Comparison of ENCODE assay signal across 8 cellular contexts in genomic region chr1:184050631-184051030, GRCh38. TPM values are rescaled to one million over a fixed set of nuclear protein-coding genes. Genes with fewer than 3 reads are reported as not detected.
DNase-seq lines count a peak whose midpoint lies in the region; ATAC-seq, FAIRE-seq and TF ChIP-seq lines count a peak whose summit lies in the region.

No MANE protein-coding gene starts in this region.

- H3K4me1 ChIP-seq in right lobe of liver: peaks cover 0 to 16% (median 0%) of the 10 kb centered on the region in 4 donors

- DNase-seq in activated naive CD4-positive, alpha-beta T cell treated with anti-CD3 and anti-CD28 coated beads, Interleukin-2, amount 50 U/mL, for 16 hours: no peak
- no peak for DNase-seq in activated naive CD8-positive, alpha-beta T cell treated with anti-CD3 and anti-CD28 coated beads for 36 hours
- DNase-seq in right lobe of liver (no peak), type B pancreatic cell (ENCODE audit: extremely low spot score, unreplicated experiment) (no peak), inferior parietal cortex (ENCODE audit: extremely low spot score) (no peak), HTR-8/SVneo (ENCODE audit: insufficient read length, low spot score) (no peak)
- DNase-seq in stimulated activated CD4-positive, alpha-beta T cell treated with anti-CD3 and anti-CD28 coated beads, Interleukin-12 subunit alpha, Interleukin-12 subunit beta, amount 100 ng/mL, for 4 hours: no peak

- no peak for TF ChIP-seq POLR2A in right lobe of liver (IDR thresholded peaks at IDR 0.05)

- no peaks in the 10 kb centered on the region for H3K27me3 ChIP-seq in right lobe of liver

- H3K9me3 Mint-ChIP-seq in activated naive CD4-positive, alpha-beta T cell treated with anti-CD3 and anti-CD28 coated beads, Interleukin-2, amount 50 U/mL, for 24 hours: peaks cover 4% of the 10 kb centered on the region
- peaks cover 2% of the 10 kb centered on the region for H3K9me3 Mint-ChIP-seq in activated naive CD8-positive, alpha-beta T cell treated with anti-CD3 and anti-CD28 coated beads for 36 hours
- no peaks in the 10 kb centered on the region for H3K9me3 Mint-ChIP-seq in type B pancreatic cell

- intact Hi-C loops in right lobe of liver (cut with DNase I): no loop called here

- TF ChIP-seq CTCF in right lobe of liver (IDR thresholded peaks at IDR 0.05) (no peak), type B pancreatic cell (conservative IDR thresholded peaks at IDR 0.05) (no peak)

- H3K27ac Mint-ChIP-seq in activated naive CD4-positive, alpha-beta T cell treated with anti-CD3 and anti-CD28 coated beads, Interleukin-2, amount 50 U/mL, for 24 hours: peak overlapping the region; percentile 100
- H3K27ac Mint-ChIP-seq in activated naive CD8-positive, alpha-beta T cell treated with anti-CD3 and anti-CD28 coated beads for 36 hours: peak overlapping the region; percentile 99
- H3K27ac Mint-ChIP-seq in type B pancreatic cell: peak overlapping the region; percentile 97

- FAIRE-seq in HTR-8/SVneo (lab: Jason Lieb, UNC): no peak

- H3K4me3 ChIP-seq in right lobe of liver: peak overlapping the region in 2 of 3 donors; percentile 77 to 95

- peaks cover 11% of the 10 kb centered on the region for H3K36me3 Mint-ChIP-seq in activated naive CD4-positive, alpha-beta T cell treated with anti-CD3 and anti-CD28 coated beads, Interleukin-2, amount 50 U/mL, for 24 hours
- H3K36me3 Mint-ChIP-seq in activated naive CD8-positive, alpha-beta T cell treated with anti-CD3 and anti-CD28 coated beads for 36 hours: peaks cover 29% of the 10 kb centered on the region
- H3K36me3 Mint-ChIP-seq in type B pancreatic cell: peaks cover 7% of the 10 kb centered on the region

- H3K9me3 ChIP-seq in right lobe of liver: no peaks in the 10 kb centered on the region

- peaks cover 0 to 7% (median 0%) of the 10 kb centered on the region in 4 donors for H3K36me3 ChIP-seq in right lobe of liver

- H3K27me3 Mint-ChIP-seq in activated naive CD4-positive, alpha-beta T cell treated with anti-CD3 and anti-CD28 coated beads, Interleukin-2, amount 50 U/mL, for 24 hours: peaks cover 12% of the 10 kb centered on the region
- peaks cover 30% of the 10 kb centered on the region for H3K27me3 Mint-ChIP-seq in activated naive CD8-positive, alpha-beta T cell treated with anti-CD3 and anti-CD28 coated beads for 36 hours
- H3K27me3 Mint-ChIP-seq in type B pancreatic cell: peaks cover 9% of the 10 kb centered on the region

- H3K4me3 Mint-ChIP-seq in activated naive CD4-positive, alpha-beta T cell treated with anti-CD3 and anti-CD28 coated beads, Interleukin-2, amount 50 U/mL, for 24 hours: peak overlapping the region; percentile 98
- H3K4me3 Mint-ChIP-seq in activated naive CD8-positive, alpha-beta T cell treated with anti-CD3 and anti-CD28 coated beads for 36 hours: peak overlapping the region; percentile 99
- peak overlapping the region; percentile 97 for H3K4me3 Mint-ChIP-seq in type B pancreatic cell

- ATAC-seq in right lobe of liver: no peak

- H3K4me1 Mint-ChIP-seq in activated naive CD4-positive, alpha-beta T cell treated with anti-CD3 and anti-CD28 coated beads, Interleukin-2, amount 50 U/mL, for 24 hours: peaks cover 42% of the 10 kb centered on the region
- H3K4me1 Mint-ChIP-seq in activated naive CD8-positive, alpha-beta T cell treated with anti-CD3 and anti-CD28 coated beads for 36 hours: peaks cover 30% of the 10 kb centered on the region
- H3K4me1 Mint-ChIP-seq in type B pancreatic cell (ENCODE audit: unreplicated experiment): peaks cover 16% of the 10 kb centered on the region

- H3K27ac ChIP-seq in right lobe of liver: peak overlapping the region in 2 of 3 donors; percentile 96 to 97

RNA-seq across cellular contexts. Expression of gene TSEN15, which starts 0.9 kb away (rescaled TPM):
- total RNA-seq in activated naive CD8-positive, alpha-beta T cell treated with anti-CD3 and anti-CD28 coated beads for 36 hours: 10 to 100 TPM; 45.0 to 48.3 TPM
- total RNA-seq in right lobe of liver (10 to 100 TPM in 5 of 6 experiments, 1 to 10 TPM in 1; 9.6 to 17.1 (median 11.3) TPM), type B pancreatic cell (ENCODE audit: low replicate concordance) (21.1 and 24.5 TPM in 2 replicates)

RNA-seq across cellular contexts. Expression of gene COLGALT2, which starts 13.1 kb away (rescaled TPM):
- total RNA-seq in activated naive CD8-positive, alpha-beta T cell treated with anti-CD3 and anti-CD28 coated beads for 36 hours: 1 to 10 TPM in 1 of 2 experiments, under 1 TPM in 1; 0.94 to 1.1 TPM
- under 1 TPM in 5 of 6 experiments, not detected in 1; 0.04 to 0.20 (median 0.17) TPM for total RNA-seq in right lobe of liver
- total RNA-seq in type B pancreatic cell (ENCODE audit: low replicate concordance): 1.4 and 4.8 TPM in 2 replicates
